17 cellular contexts compared by ENCODE assay signal in genomic region chr20:25397081-25397480, GRCh38. TPM values are rescaled to one million over a fixed set of nuclear protein-coding genes. Genes with fewer than 3 reads are reported as not detected.
DNase-seq lines count a peak whose midpoint lies in the region; ATAC-seq, FAIRE-seq and TF ChIP-seq lines count a peak whose summit lies in the region.
"Had no signal": no experiment of that assay in that cellular context is flagged by ENCODE, and none has a peak within 500 bp of the region (broad histone marks: within the 10 kb centered on the region; RNA-seq: fewer than 3 reads in every experiment).

No MANE protein-coding gene starts in this region.

- peak; percentile 71 for ATAC-seq in left colon
- ATAC-seq in activated T-helper 17 cell treated with anti-CD3 and anti-CD28 coated beads, Interleukin-2, amount 50 U/mL, for 72 hours (replicated peaks), result no peak
- ATAC-seq: A549 had no signal

- H3K27ac ChIP-seq in Peyer's patch (peak overlapping the region in 3 of 4 donors; percentile 1 to 77 (median 61)), smooth muscle cell (ENCODE audit: low read depth) (peak overlapping the region; percentile 45)
- H3K27ac ChIP-seq: BLaER1 treated with 17β-estradiol and CSF1 and Interleukin-3, amounts not matched to agents 10 nM and 100 nM; KMS-11 had no signal

- FAIRE-seq in GM12891 (lab: Jason Lieb, UNC), result peak; percentile 55
- FAIRE-seq: A549, GM19239 had no signal

- no peak overlapping the region for H3K4me2 ChIP-seq in smooth muscle cell
- H3K4me2 ChIP-seq: KMS-11 had no signal

- H3K27me3 ChIP-seq in Peyer's patch (no peaks in the 10 kb centered on the region), smooth muscle cell (ENCODE audit: low read depth) (no peaks in the 10 kb centered on the region)
- H3K27me3 ChIP-seq: BLaER1 treated with 17β-estradiol and CSF1 and Interleukin-3, amounts not matched to agents 10 nM and 100 nM had no signal

- no peaks in the 10 kb centered on the region for H3K9me3 Mint-ChIP-seq in activated T-helper 17 cell treated with anti-CD3 and anti-CD28 coated beads, Interleukin-2, amount 50 U/mL, for 72 hours

- H3K79me2 ChIP-seq in smooth muscle cell (ENCODE audit: low read depth), result no peaks in the 10 kb centered on the region

- intact Hi-C loops in left colon (cut with DNase I, micrococcal nuclease), result no loop called here

- no peaks in the 10 kb centered on the region for H3F3A ChIP-seq in smooth muscle cell (ENCODE audit: low read depth)

- peaks cover 0 to 6% (median 0%) of the 10 kb centered on the region in 4 donors for H3K9me3 ChIP-seq in Peyer's patch
- no peaks in the 10 kb centered on the region for H3K9me3 ChIP-seq in smooth muscle cell (replicated peaks; ENCODE audit: low read depth)
- H3K9me3 ChIP-seq: HAP-1 had no signal

- no peak overlapping the region for H3K27ac Mint-ChIP-seq in activated T-helper 17 cell treated with anti-CD3 and anti-CD28 coated beads, Interleukin-2, amount 50 U/mL, for 72 hours

- H3K36me3 Mint-ChIP-seq in activated T-helper 17 cell treated with anti-CD3 and anti-CD28 coated beads, Interleukin-2, amount 50 U/mL, for 72 hours (ENCODE audit: low read depth), result no peaks in the 10 kb centered on the region

- no peaks in the 10 kb centered on the region for H3K36me3 ChIP-seq in Peyer's patch
- no peaks in the 10 kb centered on the region for H3K36me3 ChIP-seq in smooth muscle cell (ENCODE audit: low read depth)
- H3K36me3 ChIP-seq: BLaER1 treated with 17β-estradiol and CSF1 and Interleukin-3, amounts not matched to agents 10 nM and 100 nM; HAP-1 had no signal

- H2AFZ ChIP-seq in smooth muscle cell (ENCODE audit: low read depth), result no peak overlapping the region

- H3K4me1 ChIP-seq in Peyer's patch (peaks cover 0 to 11% (median 0%) of the 10 kb centered on the region in 4 donors), smooth muscle cell (ENCODE audit: low read depth) (no peaks in the 10 kb centered on the region)

- TF ChIP-seq POLR2A in GM12891 (IDR thresholded peaks at IDR 0.05; ENCODE audit: low read depth, low read length) (no peak), Peyer's patch (IDR thresholded peaks at IDR 0.05) (no peak)

- no peaks in the 10 kb centered on the region for H4K20me1 ChIP-seq in smooth muscle cell (ENCODE audit: low read depth)
- H4K20me1 ChIP-seq: BLaER1 treated with 17β-estradiol and CSF1 and Interleukin-3, amounts not matched to agents 10 nM and 100 nM had no signal

- no peak overlapping the region for H3K4me3 Mint-ChIP-seq in activated T-helper 17 cell treated with anti-CD3 and anti-CD28 coated beads, Interleukin-2, amount 50 U/mL, for 72 hours

- H3K27me3 Mint-ChIP-seq in activated T-helper 17 cell treated with anti-CD3 and anti-CD28 coated beads, Interleukin-2, amount 50 U/mL, for 72 hours, result no peaks in the 10 kb centered on the region

- 87% methylated on average over 6 of the region's 6 CpGs for WGBS in smooth muscle cell (ENCODE audit: low lambda C conversion rate)

- TF ChIP-seq CTCF in Peyer's patch (IDR thresholded peaks at IDR 0.05) (no peak), smooth muscle cell (IDR thresholded peaks at IDR 0.05; ENCODE audit: borderline replicate concordance, insufficient read depth, poor library complexity, severe bottlenecking) (no peak)

- H3K4me3 ChIP-seq in Peyer's patch (peak overlapping the region in 1 of 4 donors; percentile 19), smooth muscle cell (no peak overlapping the region)
- H3K4me3 ChIP-seq: A549; BLaER1 treated with 17β-estradiol and CSF1 and Interleukin-3, amounts not matched to agents 10 nM and 100 nM; HAP-1 had no signal

- DNase-seq in GM12891 (ENCODE audit: insufficient read length, low spot score), result no peak
- no peak for DNase-seq in Peyer's patch
- peak in 1 of 2 donors; percentile 33 for DNase-seq in left colon
- DNase-seq in smooth muscle cell (lab: John Stamatoyannopoulos, UW; ENCODE audit: unreplicated experiment), result no peak
- DNase-seq in activated CD8-positive, alpha-beta memory T cell treated with anti-CD3 and anti-CD28 coated beads for 24 hours, result no peak
- DNase-seq in NCI-H187 treated with DMSO at 0.1 percent for 48 hours (lab: John Stamatoyannopoulos, UW), result no peak
- DNase-seq in T-helper 1 cell, result no peak
- DNase-seq: NCI-H2081, NCI-H510A, RPMI8226, SIG-M5 had no signal

- H3K4me1 Mint-ChIP-seq in activated T-helper 17 cell treated with anti-CD3 and anti-CD28 coated beads, Interleukin-2, amount 50 U/mL, for 72 hours, result no peaks in the 10 kb centered on the region

- H3K9ac ChIP-seq in smooth muscle cell (ENCODE audit: low read depth), result no peak overlapping the region
- H3K9ac ChIP-seq: BLaER1 treated with 17β-estradiol and CSF1 and Interleukin-3, amounts not matched to agents 10 nM and 100 nM; KMS-11 had no signal

TF ChIP-seq in GM12891, 5 proteins besides CTCF, POLR2A, EP300 and RAD21:
- no peak for TF ChIP-seq POLR2AphosphoS5 (IDR thresholded peaks at IDR 0.05; ENCODE audit: low read depth, low read length)
- TF ChIP-seq POU2F2 (IDR thresholded peaks at IDR 0.05; ENCODE audit: low read depth, low read length), result no peak
- TF ChIP-seq TAF1 (IDR thresholded peaks at IDR 0.05; ENCODE audit: low read depth, low read length), result no peak
- TF ChIP-seq PAX5 (IDR thresholded peaks at IDR 0.05; ENCODE audit: insufficient read depth, low read length, severe bottlenecking), result no peak
- no peak for TF ChIP-seq SPI1 (IDR thresholded peaks at IDR 0.05; ENCODE audit: low read depth, low read length)

RNA-seq across cellular contexts. Expression of gene ABHD12, which starts 6.4 kb away (rescaled TPM):
- 29.2 TPM for polyA plus RNA-seq in GM12891 (2012; ENCODE audit: low read depth, missing spikeins)
- total RNA-seq in Peyer's patch (10 to 100 TPM; 46.2 to 95.4 (median 73.5) TPM), left colon (10 to 100 TPM; 42.4 to 76.1 TPM), smooth muscle cell (18.5 and 18.7 TPM in 2 replicates)
- 41.8 and 53.9 TPM in 2 replicates for polyA plus RNA-seq in smooth muscle cell
- 10 to 100 TPM; 11.2 to 23.0 TPM for total RNA-seq in activated T-helper 17 cell treated with anti-CD3 and anti-CD28 coated beads, Interleukin-2, amount 50 U/mL, for 72 hours

RNA-seq across cellular contexts. Expression of gene GINS1, which starts 10.4 kb away (rescaled TPM):
- polyA plus RNA-seq in GM12891 (2012; ENCODE audit: low read depth, missing spikeins), result 7.8 TPM
- total RNA-seq in Peyer's patch (10 to 100 TPM in 1 of 4 donors, 1 to 10 TPM in 2, under 1 TPM in 1; 0.53 to 14.0 (median 1.4) TPM), left colon (1 to 10 TPM; 2.7 to 5.0 TPM), smooth muscle cell (5.8 and 9.3 TPM in 2 replicates)
- 3.4 and 5.9 TPM in 2 replicates for polyA plus RNA-seq in smooth muscle cell
- 10 to 100 TPM; 20.9 to 31.1 TPM for total RNA-seq in activated T-helper 17 cell treated with anti-CD3 and anti-CD28 coated beads, Interleukin-2, amount 50 U/mL, for 72 hours
